ENCODE assay signal across 8 cellular contexts in genomic region chr3:14921034-14921616, GRCh38. TPM values are rescaled to one million over a fixed set of nuclear protein-coding genes. Genes with fewer than 3 reads are reported as not detected.
DNase-seq lines count a peak whose midpoint lies in the region; ATAC-seq and TF ChIP-seq lines count a peak whose summit lies in the region.

No MANE protein-coding gene starts in this region.

- H3K36me3 ChIP-seq in suprapubic skin = peaks cover 22% of the 10 kb centered on the region

- no peak overlapping the region for H3K27ac ChIP-seq in suprapubic skin

- H3K27me3 ChIP-seq in suprapubic skin = peaks cover 4% of the 10 kb centered on the region

- no peak overlapping the region for H3K4me3 ChIP-seq in suprapubic skin

- TF ChIP-seq CTCF in suprapubic skin (IDR thresholded peaks at IDR 0.05) = peak; percentile 93 to 96

- ATAC-seq in GM21529 (IDR thresholded peaks at IDR 0.05; ENCODE audit: unreplicated experiment) = peak; percentile 80

- 16% methylated on average over 9 of the region's 10 CpGs for WGBS in suprapubic skin

- TF ChIP-seq EP300 in suprapubic skin (IDR thresholded peaks at IDR 0.05) = no peak

- peak; percentile 91 for DNase-seq in D341Med (ENCODE audit: low spot score)
- peak; percentile 73 for DNase-seq in M059J (ENCODE audit: low read depth)
- DNase-seq in SHP77 treated with DMSO at 0.1 percent for 48 hours (lab: John Stamatoyannopoulos, UW) = peak; percentile 50
- DNase-seq in activated effector memory CD4-positive, alpha-beta T cell treated with Interleukin-2 at 50 U/mL for 16 hours = peak; percentile 76
- DNase-seq in foreskin melanocyte = peak; percentile 67
- DNase-seq in occipital lobe (lab: John Stamatoyannopoulos, UW) = peak; percentile 71
- peak; percentile 92 to 95 for DNase-seq in suprapubic skin (ENCODE audit: low spot score in 2 of 2)

- no peaks in the 10 kb centered on the region for H3K9me3 ChIP-seq in suprapubic skin

- peaks cover 6% of the 10 kb centered on the region for H3K4me1 ChIP-seq in suprapubic skin

- no peak for TF ChIP-seq POLR2A in suprapubic skin (IDR thresholded peaks at IDR 0.05)

RNA-seq across cellular contexts. Expression of gene NR2C2, which starts 26.3 kb away (rescaled TPM):
- total RNA-seq in M059J (2014; rRNA removed; shearing (Covaris generic)) = 9.1 and 20.3 TPM in 2 replicates
- 92.6 TPM for total RNA-seq in occipital lobe
- 10 to 100 TPM; 33.3 to 91.6 (median 51.5) TPM for total RNA-seq in suprapubic skin
